In the genomic region with DNA sequence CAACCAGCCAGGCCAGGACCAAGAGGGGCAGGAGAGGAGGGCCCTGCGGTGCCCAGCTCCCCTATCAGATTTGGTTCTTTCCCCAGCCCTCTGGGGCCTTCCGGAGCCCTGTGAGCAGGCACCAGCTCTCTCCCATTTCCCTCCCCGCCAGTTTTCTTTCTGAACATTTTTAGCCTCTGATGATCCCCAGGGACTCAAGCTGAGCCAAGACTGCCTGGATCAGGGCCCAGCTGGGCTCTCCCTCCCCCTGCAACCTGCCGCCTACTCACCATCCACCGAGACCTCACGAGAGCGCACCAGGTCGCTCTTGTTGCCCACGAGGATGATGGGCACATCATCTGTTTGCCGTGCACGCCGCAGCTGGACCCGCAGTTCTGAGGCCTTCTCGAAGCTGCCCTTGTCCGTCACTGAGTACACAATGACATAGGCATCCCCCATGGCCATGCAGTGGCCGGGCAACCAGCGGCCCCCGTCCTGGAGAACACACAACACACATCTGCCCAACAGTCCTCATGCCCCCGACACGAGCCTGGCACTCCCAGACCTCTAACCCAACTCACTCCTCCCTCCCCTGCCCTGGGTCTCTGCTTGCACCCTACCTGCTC, we compare ENCODE assay signal across 11 cellular contexts. TPM values are rescaled to one million over a fixed set of nuclear protein-coding genes. Genes with fewer than 3 reads are reported as not detected.
DNase-seq lines count a peak whose midpoint lies in the region; ATAC-seq and TF ChIP-seq lines count a peak whose summit lies in the region.
"Had no signal": no experiment of that assay in that cellular context is flagged by ENCODE, and none has a peak within 500 bp of the region (broad histone marks: within the 10 kb centered on the region; RNA-seq: fewer than 3 reads in every experiment).

No MANE protein-coding gene starts in this region.

- peak overlapping the region; percentile 35 for H3K27ac Mint-ChIP-seq in MCF 10A (ENCODE audit: low read depth, unreplicated experiment)
- H3K27ac Mint-ChIP-seq: activated B cell treated with CpG ODN at 0.5 μM for 24 hours had no signal

- no peaks in the 10 kb centered on the region for H3K36me3 ChIP-seq in mammary epithelial cell (ENCODE audit: insufficient read depth, low read length)
- H3K36me3 ChIP-seq in muscle layer of colon (ENCODE audit: insufficient read depth, low read length): no peaks in the 10 kb centered on the region
- H3K36me3 ChIP-seq in aorta (ENCODE audit: control insufficient read depth in 1 of 2, insufficient read depth in 2 of 2, low read length in 1 of 2): no peaks in the 10 kb centered on the region

- POLR2A ChIA-PET in MCF 10A (lab: Yijun Ruan, JAX): interaction anchor here (0.6 kb wide), 1 partner anchor 20 kb away, joined by 3 read pairs; no protein-coding TSS in a partner anchor

- H3K4me1 ChIP-seq in mammary epithelial cell (ENCODE audit: insufficient read depth, low read length) (peaks cover 50% of the 10 kb centered on the region), muscle layer of colon (ENCODE audit: insufficient read depth, low read length) (peaks cover 26% of the 10 kb centered on the region), aorta (ENCODE audit: control insufficient read depth in 1 of 2, insufficient read depth in 2 of 2, low read length in 2 of 2) (no peaks in the 10 kb centered on the region)

- BruUV-seq in MCF 10A (replicated peaks; lab: Mats Ljungman, UMichigan) (no TSS peak), mammary epithelial cell (replicated peaks; lab: Mats Ljungman, UMichigan) (no TSS peak)

- WGBS in mammary epithelial cell (ENCODE audit: low coverage, missing lambda C conversion rate): 27% methylated on average over 19 of the region's 20 CpGs
- 2 to 5% methylated on average over 20 of the region's 20 CpGs for WGBS in aorta, 2 donors

- TF ChIP-seq CTCF in MCF 10A (IDR thresholded peaks at IDR 0.05; ENCODE audit: unreplicated experiment): no peak
- TF ChIP-seq CTCF in mammary epithelial cell (conservative IDR thresholded peaks at IDR 0.05 in 1 of 2, IDR thresholded peaks at IDR 0.05 in 1 of 2; ENCODE audit: extremely low read depth in 1 of 2, insufficient read depth in 1 of 2, low read depth in 1 of 2, low read length in 2 of 2): no peak
- TF ChIP-seq CTCF in choroid plexus epithelial cell (conservative IDR thresholded peaks at IDR 0.05; ENCODE audit: low read depth, low read length): no peak

- H3K27me3 ChIP-seq in mammary epithelial cell (ENCODE audit: insufficient read depth, low read length) (no peaks in the 10 kb centered on the region), muscle layer of colon (ENCODE audit: control insufficient read depth in 1 of 2, insufficient read depth in 2 of 2, low read length in 2 of 2) (no peaks in the 10 kb centered on the region), aorta (ENCODE audit: control insufficient read depth in 1 of 2, insufficient read depth in 2 of 2, low read length in 1 of 2) (no peaks in the 10 kb centered on the region)

- peaks cover 8% of the 10 kb centered on the region for H3K36me3 Mint-ChIP-seq in MCF 10A (ENCODE audit: insufficient read depth, unreplicated experiment)

- DNase-seq in MCF 10A (ENCODE audit: unreplicated experiment) (peak; percentile 38), mammary epithelial cell (no peak), choroid plexus epithelial cell (ENCODE audit: low read depth) (peak; percentile 78), aorta (peak; percentile 79 to 92), 8988T (no peak), NCI-H2081 treated with DMSO at 0.1 percent for 48 hours (lab: John Stamatoyannopoulos, UW) (no peak)
- DNase-seq: activated B cell treated with CpG ODN at 0.5 μM for 24 hours, GOT3 had no signal

- no peak overlapping the region for H3K9ac ChIP-seq in mammary epithelial cell (ENCODE audit: insufficient read depth, low read length)
- H3K9ac ChIP-seq in muscle layer of colon (ENCODE audit: low read length): no peak overlapping the region

- no peak for TF ChIP-seq POLR2A in GM18505 (IDR thresholded peaks at IDR 0.05; ENCODE audit: borderline replicate concordance, extremely low read depth, insufficient read depth, insufficient read length)

- H3K9me3 Mint-ChIP-seq in MCF 10A (ENCODE audit: unreplicated experiment): no peaks in the 10 kb centered on the region
- H3K9me3 Mint-ChIP-seq: activated B cell treated with CpG ODN at 0.5 μM for 24 hours had no signal

- no peak overlapping the region for H2AFZ ChIP-seq in mammary epithelial cell (ENCODE audit: low read depth, low read length)

- H3K4me2 ChIP-seq in mammary epithelial cell (ENCODE audit: insufficient read depth, low read depth, low read length): no peak overlapping the region

- H3K27ac ChIP-seq in mammary epithelial cell (ENCODE audit: insufficient read depth, low read depth, low read length) (no peak overlapping the region), muscle layer of colon (ENCODE audit: low read depth, low read length) (peak overlapping the region; percentile 28), aorta (ENCODE audit: low read depth in 1 of 2, low read length in 2 of 2) (peak overlapping the region; percentile 62 to 72)
- H3K27ac ChIP-seq: HL-60 had no signal

- in situ Hi-C loops in mammary epithelial cell (cut with MboI; ENCODE audit: low sequenced_read_pairs in 2 of 2): no loop called here

- H3K4me1 Mint-ChIP-seq in MCF 10A (ENCODE audit: insufficient read depth, unreplicated experiment): peaks cover 34% of the 10 kb centered on the region

- H3K27me3 Mint-ChIP-seq in MCF 10A (ENCODE audit: insufficient read depth, unreplicated experiment): no peaks in the 10 kb centered on the region

- H4K20me1 ChIP-seq in mammary epithelial cell (ENCODE audit: insufficient read depth, low read length): no peaks in the 10 kb centered on the region

- H3K9me3 ChIP-seq in mammary epithelial cell (replicated peaks; ENCODE audit: insufficient read depth, low read length) (no peaks in the 10 kb centered on the region), muscle layer of colon (ENCODE audit: low read length) (no peaks in the 10 kb centered on the region), aorta (ENCODE audit: control insufficient read depth, low read length) (no peaks in the 10 kb centered on the region)

- H3K79me2 ChIP-seq in mammary epithelial cell (ENCODE audit: insufficient read depth, low read length): no peaks in the 10 kb centered on the region

- no peak overlapping the region for H3K4me3 Mint-ChIP-seq in MCF 10A (ENCODE audit: unreplicated experiment)
- H3K4me3 Mint-ChIP-seq: activated B cell treated with CpG ODN at 0.5 μM for 24 hours had no signal

- dilution Hi-C loops in mammary epithelial cell (cut with HindIII; ENCODE audit: low sequenced_read_pairs): no loop called here

- CTCF ChIA-PET in MCF 10A (lab: Yijun Ruan, JAX) (interaction anchor here (0.5 to 2.2 kb wide), 3 partner anchors 29 to 190 kb away, joined by 3 to 8 read pairs (median 3); no protein-coding TSS in a partner anchor), mammary epithelial cell (lab: Charles Lee; ENCODE audit: low non-redundant PET) (no interaction called here)

- peak; percentile 59 for ATAC-seq in aorta (ENCODE audit: low FRiP score)
- no peak for ATAC-seq in GM18505 (IDR thresholded peaks at IDR 0.05; ENCODE audit: unreplicated experiment)

- intact Hi-C loops in MCF 10A (cut with micrococcal nuclease) (no loop called here), mammary epithelial cell (cut with micrococcal nuclease) (no loop called here), aorta (cut with DNase I) (loop anchor here (1.0 kb wide), 2 partner anchors 20 to 25 kb away; no protein-coding TSS in a partner anchor)

- H3K4me3 ChIP-seq in mammary epithelial cell (replicated peaks in 1 of 3; ENCODE audit: insufficient read depth in 1 of 3, low read depth in 2 of 3, low read length in 3 of 3) (no peak overlapping the region), choroid plexus epithelial cell (ENCODE audit: low read depth, low read length) (no peak overlapping the region), muscle layer of colon (ENCODE audit: low read depth in 1 of 2, low read length in 2 of 2) (peak overlapping the region in 1 of 2 donors; percentile 36), aorta (ENCODE audit: low read length in 2 of 2) (no peak overlapping the region)

RNA-seq across cellular contexts. Expression of a gene that starts 2.0 kb away (rescaled TPM):
- total RNA-seq in MCF 10A (2022) (0.29 TPM in 1 of 2 replicates, not detected in the other), mammary epithelial cell (10 to 100 TPM in 1 of 2 donors, 1 to 10 TPM in 1; 1.9 to 10.3 TPM), aorta (10 to 100 TPM; 23.6 to 30.1 TPM)
- polyA plus RNA-seq in mammary epithelial cell (1.3 TPM), aorta (10 to 100 TPM; 16.2 to 35.2 TPM)
- not detected for polyA minus RNA-seq in mammary epithelial cell
- total RNA-seq: activated B cell treated with CpG ODN at 0.5 μM for 24 hours had no signal

RNA-seq across cellular contexts. Expression of a gene that starts 4.7 kb away (rescaled TPM):
- total RNA-seq in MCF 10A (2022) (0.25 TPM in 1 of 2 replicates, not detected in the other), mammary epithelial cell (under 1 TPM in 1 of 2 donors, not detected in 1; 0.28 TPM), aorta (not detected)
- polyA plus RNA-seq in mammary epithelial cell (0.45 TPM), aorta (under 1 TPM in 1 of 2 donors, not detected in 1; 0.18 TPM)
- polyA minus RNA-seq in mammary epithelial cell: not detected
- total RNA-seq: activated B cell treated with CpG ODN at 0.5 μM for 24 hours had no signal

RNA-seq across cellular contexts. Expression of a gene that starts 10.9 kb away (rescaled TPM):
- 133 and 159 TPM in 2 replicates for total RNA-seq in MCF 10A (2022)
- 100 to 1,000 TPM in 1 of 2 donors, 10 to 100 TPM in 1; 89.9 to 104 TPM for total RNA-seq in mammary epithelial cell
- polyA plus RNA-seq in mammary epithelial cell: 186 TPM
- 73.9 TPM for polyA minus RNA-seq in mammary epithelial cell
- 10 to 100 TPM; 51.9 to 62.4 TPM for total RNA-seq in aorta
- 100 to 1,000 TPM; 149 to 165 TPM for polyA plus RNA-seq in aorta

RNA-seq across cellular contexts. Expression of a gene that starts 12.0 kb away (rescaled TPM):
- total RNA-seq in MCF 10A (2022) (65.7 and 68.7 TPM in 2 replicates), mammary epithelial cell (100 to 1,000 TPM; 110 to 130 TPM), aorta (10 to 100 TPM; 32.7 to 42.1 TPM)
- polyA plus RNA-seq in mammary epithelial cell (95.4 TPM), aorta (10 to 100 TPM; 20.5 to 34.4 TPM)
- polyA minus RNA-seq in mammary epithelial cell: 97.2 TPM

RNA-seq across cellular contexts. Expression of a gene that starts 37.7 kb away (rescaled TPM):
- total RNA-seq in MCF 10A (2022): 0.52 and 0.65 TPM in 2 replicates
- total RNA-seq in mammary epithelial cell: 1 to 10 TPM; 1.3 to 3.5 TPM
- polyA plus RNA-seq in mammary epithelial cell: 2.0 TPM
- polyA minus RNA-seq in mammary epithelial cell: 2.6 TPM
- 1 to 10 TPM; 1.0 to 2.4 TPM for total RNA-seq in aorta
- 1 to 10 TPM in 1 of 2 donors, under 1 TPM in 1; 0.15 to 1.5 TPM for polyA plus RNA-seq in aorta

Comparison
In these comparisons a context has a peak if more than half of its experiments do, and no peak if none do; other contexts are left out.
1. DNase-seq: peak in MCF 10A (single experiment), choroid plexus epithelial cell (single experiment) and aorta (2 of 2); none in mammary epithelial cell (single experiment), 8988T (single experiment) and NCI-H2081 treated with DMSO at 0.1 percent for 48 hours (single experiment).
2. intact Hi-C loops: an anchor here in aorta (1.0 kb wide); none called in MCF 10A and mammary epithelial cell.